Comparison of ENCODE assay signal across 16 cellular contexts in genomic region chr17:73286863-73287296, GRCh38. TPM values are rescaled to one million over a fixed set of nuclear protein-coding genes. Genes with fewer than 3 reads are reported as not detected.
A peak's percentile ranks its signal among the peaks of the same experiment; 100 is the strongest.
DNase-seq lines count a peak whose midpoint lies in the region; ATAC-seq and TF ChIP-seq lines count a peak whose summit lies in the region.
"Had no signal": no experiment of that assay in that cellular context is flagged by ENCODE, and none has a peak within 500 bp of the region (broad histone marks: within the 10 kb centered on the region; RNA-seq: fewer than 3 reads in every experiment).

No MANE protein-coding gene starts in this region.

- CTCF ChIA-PET in Caco-2 (lab: Charles Lee): no interaction called here
- CTCF ChIA-PET in Panc1 (lab: Charles Lee): no interaction called here

- peaks cover 88% of the 10 kb centered on the region for H4K20me1 ChIP-seq in neural progenitor cell (ENCODE audit: low read depth)

- peaks cover 37% of the 10 kb centered on the region for H3K4me1 ChIP-seq in Caco-2
- H3K4me1 ChIP-seq in Panc1 (ENCODE audit: control insufficient read depth, insufficient read depth, low read length): peaks cover 54% of the 10 kb centered on the region
- peaks cover 31% of the 10 kb centered on the region for H3K4me1 ChIP-seq in neural progenitor cell

- H3F3A ChIP-seq in neural progenitor cell (ENCODE audit: low read depth): peaks cover 12% of the 10 kb centered on the region

- no peak overlapping the region for H3K4me2 ChIP-seq in neural progenitor cell

- H3K79me2 ChIP-seq in neural progenitor cell (ENCODE audit: low read depth): peaks cover 24% of the 10 kb centered on the region

- in situ Hi-C loops in Panc1 (cut with HindIII; ENCODE audit: low pct_unique_long_range_greater_than_20kb, low sequenced_read_pairs): loop anchor here (10.0 kb wide), 1 partner anchor 312 kb away; no protein-coding TSS in a partner anchor

- H3K27me3 ChIP-seq in Caco-2 (replicated peaks; ENCODE audit: control insufficient read depth, insufficient read depth, low read length) (no peaks in the 10 kb centered on the region), Panc1 (ENCODE audit: control insufficient read depth, insufficient read depth, low read length) (no peaks in the 10 kb centered on the region), neural progenitor cell (no peaks in the 10 kb centered on the region)
- H3K27me3 ChIP-seq: right lobe of liver had no signal

- no peak overlapping the region for H2AFZ ChIP-seq in neural progenitor cell (replicated peaks)

- no TSS peak for BruUV-seq in Caco-2 (replicated peaks; lab: Mats Ljungman, UMichigan)
- no TSS peak for BruUV-seq in Panc1 (replicated peaks; lab: Mats Ljungman, UMichigan)

- H3K9ac ChIP-seq in neural progenitor cell: no peak overlapping the region

- intact Hi-C loops in Caco-2 (cut with micrococcal nuclease; ENCODE audit: unreplicated experiment) (no loop called here), Panc1 (cut with micrococcal nuclease; ENCODE audit: unreplicated experiment) (no loop called here)

- no peak overlapping the region for H3K4me3 Mint-ChIP-seq in Caco-2 (ENCODE audit: unreplicated experiment)
- H3K4me3 Mint-ChIP-seq in neural progenitor cell: no peak overlapping the region
- H3K4me3 Mint-ChIP-seq in type B pancreatic cell: no peak overlapping the region
- H3K4me3 Mint-ChIP-seq: activated naive CD4-positive, alpha-beta T cell treated with anti-CD3 and anti-CD28 coated beads, Interleukin-2, amount 50 U/mL, for 24 hours had no signal

- DNase-seq in Caco-2: no peak
- DNase-seq in Panc1 (ENCODE audit: low read depth, low spot score): no peak
- DNase-seq in epithelial cell of esophagus (ENCODE audit: low read depth): peak; percentile 86
- no peak for DNase-seq in neural progenitor cell (ENCODE audit: low spot score)
- DNase-seq in D341Med (ENCODE audit: low spot score): no peak
- DNase-seq in type B pancreatic cell (ENCODE audit: extremely low spot score, unreplicated experiment): no peak
- DNase-seq: activated CD4-positive, alpha-beta T cell treated with anti-CD3 and anti-CD28 coated beads, Interleukin-2, amount 50 U/mL, for 4 hours; Karpas-422; NCI-H774; right lobe of liver had no signal

- peak overlapping the region; percentile 56; the same call in 1 of the 2 replicates for H3K27ac ChIP-seq in Panc1 (ENCODE audit: low read length)
- H3K27ac ChIP-seq in neural progenitor cell: no peak overlapping the region

- H3K36me3 Mint-ChIP-seq in Caco-2 (ENCODE audit: insufficient read depth, unreplicated experiment) (peaks cover 28% of the 10 kb centered on the region), neural progenitor cell (peaks cover 10% of the 10 kb centered on the region), type B pancreatic cell (peaks cover 11% of the 10 kb centered on the region)
- H3K36me3 Mint-ChIP-seq: activated naive CD4-positive, alpha-beta T cell treated with anti-CD3 and anti-CD28 coated beads, Interleukin-2, amount 50 U/mL, for 24 hours had no signal

- H3K27me3 Mint-ChIP-seq in Caco-2 (ENCODE audit: insufficient read depth, unreplicated experiment) (no peaks in the 10 kb centered on the region), neural progenitor cell (ENCODE audit: insufficient read depth, low read depth) (peaks cover 4% of the 10 kb centered on the region), type B pancreatic cell (no peaks in the 10 kb centered on the region)

- H3K4me3 ChIP-seq in Caco-2 (ENCODE audit: low read depth, low read length) (no peak overlapping the region), Panc1 (ENCODE audit: low read depth in 2 of 2, low read length in 2 of 2) (no peak overlapping the region), epithelial cell of esophagus (ENCODE audit: low read length) (no peak overlapping the region), neural progenitor cell (no peak overlapping the region)
- H3K4me3 ChIP-seq: lung, right lobe of liver had no signal

- H3K9me3 Mint-ChIP-seq in Caco-2 (ENCODE audit: unreplicated experiment): no peaks in the 10 kb centered on the region
- H3K9me3 Mint-ChIP-seq in neural progenitor cell: no peaks in the 10 kb centered on the region
- H3K9me3 Mint-ChIP-seq in type B pancreatic cell: no peaks in the 10 kb centered on the region
- H3K9me3 Mint-ChIP-seq: activated naive CD4-positive, alpha-beta T cell treated with anti-CD3 and anti-CD28 coated beads, Interleukin-2, amount 50 U/mL, for 24 hours had no signal

- peaks cover 49% of the 10 kb centered on the region for H3K4me1 Mint-ChIP-seq in Caco-2 (ENCODE audit: low read depth, unreplicated experiment)
- peaks cover 71% of the 10 kb centered on the region for H3K4me1 Mint-ChIP-seq in neural progenitor cell
- peaks cover 61% of the 10 kb centered on the region for H3K4me1 Mint-ChIP-seq in type B pancreatic cell (ENCODE audit: unreplicated experiment)

- POLR2A ChIA-PET in Caco-2 (lab: Charles Lee) (no interaction called here), Panc1 (lab: Charles Lee) (interaction anchor here (0.5 kb wide), 1 partner anchor 10 kb away, joined by 4 read pairs; no protein-coding TSS in a partner anchor)

- H3K9me3 ChIP-seq in Caco-2 (no peaks in the 10 kb centered on the region), Panc1 (ENCODE audit: control insufficient read depth, insufficient read depth, low read depth, low read length) (no peaks in the 10 kb centered on the region), neural progenitor cell (ENCODE audit: low read depth) (no peaks in the 10 kb centered on the region)
- H3K9me3 ChIP-seq: right lobe of liver had no signal

- no peak for TF ChIP-seq CTCF in Caco-2 (IDR thresholded peaks at IDR 0.05; ENCODE audit: insufficient read depth in 1 of 2, low read depth in 1 of 2, low read length in 1 of 2, severe bottlenecking in 1 of 2, unreplicated experiment in 1 of 2)
- no peak for TF ChIP-seq CTCF in Panc1 (IDR thresholded peaks at IDR 0.05)
- no peak for TF ChIP-seq CTCF in epithelial cell of esophagus (IDR thresholded peaks at IDR 0.05; ENCODE audit: insufficient read depth, low read depth, low read length, missing control alignments)
- no peak for TF ChIP-seq CTCF in neural progenitor cell (IDR thresholded peaks at IDR 0.05)
- TF ChIP-seq CTCF in type B pancreatic cell (conservative IDR thresholded peaks at IDR 0.05): no peak

- no peaks in the 10 kb centered on the region; the same call in 1 of the 2 replicates for H3K36me3 ChIP-seq in Caco-2 (ENCODE audit: control insufficient read depth, insufficient read depth, low read length)
- no peaks in the 10 kb centered on the region for H3K36me3 ChIP-seq in Panc1 (ENCODE audit: control insufficient read depth, insufficient read depth, low read length)
- H3K36me3 ChIP-seq in neural progenitor cell: no peaks in the 10 kb centered on the region

- H3K27ac Mint-ChIP-seq in Caco-2 (ENCODE audit: unreplicated experiment): peak overlapping the region; percentile 37
- H3K27ac Mint-ChIP-seq in neural progenitor cell: peak overlapping the region; percentile 89
- no peak overlapping the region for H3K27ac Mint-ChIP-seq in type B pancreatic cell
- H3K27ac Mint-ChIP-seq: activated naive CD4-positive, alpha-beta T cell treated with anti-CD3 and anti-CD28 coated beads, Interleukin-2, amount 50 U/mL, for 24 hours had no signal

- ATAC-seq in Panc1: no peak
- no peak for ATAC-seq in GM19467 (IDR thresholded peaks at IDR 0.05; ENCODE audit: unreplicated experiment)
- ATAC-seq in GM18909 (IDR thresholded peaks at IDR 0.05; ENCODE audit: poor library complexity, unreplicated experiment): no peak

RNA-seq across cellular contexts. Expression of gene CDC42EP4, which starts 24.9 kb away (rescaled TPM):
- total RNA-seq in Caco-2 (2022) (25.8 and 27.9 TPM in 2 replicates), Panc1 (2021; ENCODE audit: unreplicated experiment) (65.9 TPM), neural progenitor cell (ENCODE audit: low replicate concordance) (10.8 and 28.9 TPM in 2 replicates), type B pancreatic cell (ENCODE audit: low replicate concordance) (24.7 and 78.8 TPM in 2 replicates)
- 69.7 TPM for polyA plus RNA-seq in Panc1 (2012; ENCODE audit: insufficient read length)

RNA-seq across cellular contexts. Expression of gene CPSF4L, which starts 25.2 kb away (rescaled TPM):
- total RNA-seq in Caco-2 (2022) (not detected in 2 replicates), Panc1 (2021; ENCODE audit: unreplicated experiment) (not detected), neural progenitor cell (ENCODE audit: low replicate concordance) (not detected in 2 replicates), type B pancreatic cell (ENCODE audit: low replicate concordance) (not detected in 2 replicates)
- not detected for polyA plus RNA-seq in Panc1 (2012; ENCODE audit: insufficient read length)
- total RNA-seq: fibroblast of lung, H4, lung, right lobe of liver had no signal
- polyA plus RNA-seq: fibroblast of lung, lung had no signal
